In the genomic region with DNA sequence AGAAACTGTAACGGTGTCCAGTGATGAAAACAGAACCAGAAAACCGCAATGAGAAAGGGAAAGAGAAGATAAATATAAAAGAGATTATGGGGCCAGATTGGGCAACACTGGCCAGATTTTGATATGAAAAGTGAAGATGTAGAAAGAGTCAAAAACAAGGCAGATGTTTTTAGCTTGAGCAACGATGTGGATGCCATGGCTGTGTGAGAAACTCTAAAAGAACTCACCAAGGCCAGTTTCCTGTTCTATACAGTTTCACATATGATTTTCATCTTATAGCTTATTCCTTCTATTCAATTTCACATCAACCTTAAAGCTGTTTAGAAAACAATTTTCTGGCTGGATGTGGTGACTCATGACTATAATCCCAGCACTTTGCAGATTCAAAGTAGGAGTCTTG, we compare ENCODE assay signal across 26 cellular contexts. TPM values are rescaled to one million over a fixed set of nuclear protein-coding genes. Genes with fewer than 3 reads are reported as not detected.
DNase-seq lines count a peak whose midpoint lies in the region; ATAC-seq and TF ChIP-seq lines count a peak whose summit lies in the region.
"Had no signal": no experiment of that assay in that cellular context is flagged by ENCODE, and none has a peak within 500 bp of the region (broad histone marks: within the 10 kb centered on the region; RNA-seq: fewer than 3 reads in every experiment).

No MANE protein-coding gene starts in this region.

- no peaks in the 10 kb centered on the region for H3K79me1 ChIP-seq in IMR-90 (ENCODE audit: low read depth in 1 of 2, low read length in 2 of 2)

- 95% methylated on average over 2 of the region's 3 CpGs; no CpG with 5 or more reads in 1 of the 2 experiments for WGBS in IMR-90 (ENCODE audit: extremely low coverage in 2 of 2, insufficient read length in 1 of 2), 2 experiments

- no peak overlapping the region for H2BK120ac ChIP-seq in IMR-90 (ENCODE audit: low read depth, low read length)

- no peak overlapping the region for H3K27ac ChIP-seq in IMR-90 (ENCODE audit: insufficient read depth, low read length)
- H3K27ac ChIP-seq: 22Rv1, A549, BLaER1 had no signal

- H3K14ac ChIP-seq in IMR-90 (replicated peaks; ENCODE audit: low read depth, low read length): no peak overlapping the region

- CTCF ChIA-PET in IMR-90 (lab: Yijun Ruan, JAX): interaction anchor here (0.6 kb wide), 1 partner anchor 60 kb away, joined by 3 read pairs; no protein-coding TSS in a partner anchor

- H3K9me3 Mint-ChIP-seq in activated T-cell treated with anti-CD3 and anti-CD28 coated beads, Interleukin-2, amount 50 U/mL, for 72 hours: no peaks in the 10 kb centered on the region
- H3K9me3 Mint-ChIP-seq in activated T-cell treated with anti-CD3 and anti-CD28 coated beads, Interleukin-2, amount 50 U/mL, for 24 hours: no peaks in the 10 kb centered on the region
- H3K9me3 Mint-ChIP-seq: CD4-positive, CD25-positive, alpha-beta regulatory T cell had no signal

- BruUV-seq in IMR-90 (replicated peaks; lab: Mats Ljungman, UMichigan): no TSS peak

- H3K9me3 ChIP-seq in IMR-90 (ENCODE audit: control insufficient read depth, insufficient read depth, low read length): no peaks in the 10 kb centered on the region
- H3K9me3 ChIP-seq: A549, BE2C, BLaER1 had no signal

- H3K9me1 ChIP-seq in IMR-90 (ENCODE audit: insufficient read depth, low read length): peaks cover 2% of the 10 kb centered on the region; the same call in 1 of the 2 replicates

- no peak overlapping the region for H4K91ac ChIP-seq in IMR-90 (ENCODE audit: insufficient read depth, low read depth, low read length)

- peak overlapping the region; percentile 22 for H3K27ac Mint-ChIP-seq in activated T-cell treated with anti-CD3 and anti-CD28 coated beads, Interleukin-2, amount 50 U/mL, for 72 hours
- no peak overlapping the region for H3K27ac Mint-ChIP-seq in activated T-cell treated with anti-CD3 and anti-CD28 coated beads, Interleukin-2, amount 50 U/mL, for 24 hours
- H3K27ac Mint-ChIP-seq: CD14-positive monocyte; CD4-positive, alpha-beta memory T cell; CD4-positive, CD25-positive, alpha-beta regulatory T cell; CD8-positive, alpha-beta memory T cell had no signal

- TF ChIP-seq POLR2A in IMR-90 (IDR thresholded peaks at IDR 0.05; ENCODE audit: low read depth, low read length): no peak

- H2BK5ac ChIP-seq in IMR-90 (ENCODE audit: low read depth, low read length, poor library complexity, severe bottlenecking): no peak overlapping the region

- POLR2A ChIA-PET in IMR-90 (lab: Charles Lee; ENCODE audit: unreplicated experiment): no interaction called here

- no peaks in the 10 kb centered on the region for H3K36me3 Mint-ChIP-seq in activated T-cell treated with anti-CD3 and anti-CD28 coated beads, Interleukin-2, amount 50 U/mL, for 72 hours (ENCODE audit: insufficient read depth in 2 of 2)
- H3K36me3 Mint-ChIP-seq in activated T-cell treated with anti-CD3 and anti-CD28 coated beads, Interleukin-2, amount 50 U/mL, for 24 hours (ENCODE audit: low read depth): no peaks in the 10 kb centered on the region
- H3K36me3 Mint-ChIP-seq: CD14-positive monocyte; CD4-positive, alpha-beta memory T cell; CD4-positive, CD25-positive, alpha-beta regulatory T cell; CD8-positive, alpha-beta memory T cell had no signal

- H2AK9ac ChIP-seq in IMR-90 (replicated peaks; ENCODE audit: low read depth, low read length, poor library complexity): no peak overlapping the region

- no peak overlapping the region for H2AFZ ChIP-seq in IMR-90 (replicated peaks; ENCODE audit: low read length, poor library complexity)

- H4K5ac ChIP-seq in IMR-90 (ENCODE audit: low read depth, low read length): no peak overlapping the region

- intact Hi-C loops in IMR-90 (cut with micrococcal nuclease): no loop called here

- no peak overlapping the region for H3K4me3 ChIP-seq in IMR-90 (ENCODE audit: insufficient read depth, low read depth, low read length)
- H3K4me3 ChIP-seq: A549, BLaER1, GM12878 had no signal

- no peak overlapping the region for H2AK5ac ChIP-seq in IMR-90 (ENCODE audit: low read depth, low read length)

- H3K27me3 Mint-ChIP-seq in activated T-cell treated with anti-CD3 and anti-CD28 coated beads, Interleukin-2, amount 50 U/mL, for 72 hours (ENCODE audit: low read depth): no peaks in the 10 kb centered on the region
- peaks cover 5% of the 10 kb centered on the region for H3K27me3 Mint-ChIP-seq in activated T-cell treated with anti-CD3 and anti-CD28 coated beads, Interleukin-2, amount 50 U/mL, for 24 hours

- H3K27me3 ChIP-seq in IMR-90 (ENCODE audit: control insufficient read depth, insufficient read depth, low read length): no peaks in the 10 kb centered on the region
- H3K27me3 ChIP-seq: BE2C, BLaER1 had no signal

- no peaks in the 10 kb centered on the region for H3K4me1 Mint-ChIP-seq in activated T-cell treated with anti-CD3 and anti-CD28 coated beads, Interleukin-2, amount 50 U/mL, for 72 hours (ENCODE audit: low read depth)
- no peaks in the 10 kb centered on the region for H3K4me1 Mint-ChIP-seq in activated T-cell treated with anti-CD3 and anti-CD28 coated beads, Interleukin-2, amount 50 U/mL, for 24 hours (ENCODE audit: low read depth)
- H3K4me1 Mint-ChIP-seq: CD14-positive monocyte; CD4-positive, alpha-beta memory T cell; CD4-positive, CD25-positive, alpha-beta regulatory T cell; CD8-positive, alpha-beta memory T cell had no signal

- H3K4me3 Mint-ChIP-seq in activated T-cell treated with anti-CD3 and anti-CD28 coated beads, Interleukin-2, amount 50 U/mL, for 72 hours: no peak overlapping the region
- H3K4me3 Mint-ChIP-seq in activated T-cell treated with anti-CD3 and anti-CD28 coated beads, Interleukin-2, amount 50 U/mL, for 24 hours: no peak overlapping the region
- H3K4me3 Mint-ChIP-seq: CD14-positive monocyte; CD4-positive, alpha-beta memory T cell; CD4-positive, CD25-positive, alpha-beta regulatory T cell; CD8-positive, alpha-beta memory T cell had no signal

- no peak for TF ChIP-seq CTCF in IMR-90 (conservative IDR thresholded peaks at IDR 0.05; ENCODE audit: low read depth, low read length)

- ATAC-seq in activated T-cell treated with anti-CD3 and anti-CD28 coated beads, Interleukin-2, amount 50 U/mL, for 72 hours (replicated peaks in 1 of 2): no peak
- ATAC-seq in IMR-90 (ENCODE audit: low read depth): no peak
- no peak for ATAC-seq in GM21825 (IDR thresholded peaks at IDR 0.05; ENCODE audit: unreplicated experiment)
- ATAC-seq in GM18907 (IDR thresholded peaks at IDR 0.05; ENCODE audit: unreplicated experiment): no peak
- ATAC-seq: A549, GM12878 had no signal

- H3K4ac ChIP-seq in IMR-90 (ENCODE audit: low read depth, low read length): no peak overlapping the region

- H3K4me1 ChIP-seq in IMR-90 (ENCODE audit: control insufficient read depth, insufficient read depth, low read length): no peaks in the 10 kb centered on the region
- H3K4me1 ChIP-seq: A549, BE2C had no signal

- H3K56ac ChIP-seq in IMR-90 (ENCODE audit: extremely low read depth, insufficient read depth, low read length): no peak overlapping the region

- H4K8ac ChIP-seq in IMR-90 (ENCODE audit: low read depth in 2 of 2, low read length in 2 of 2): no peak overlapping the region

- H4K20me1 ChIP-seq in IMR-90 (ENCODE audit: insufficient read depth, low read length): no peaks in the 10 kb centered on the region
- H4K20me1 ChIP-seq: BLaER1 had no signal

- DNase-seq in activated T-cell treated with anti-CD3 and anti-CD28 coated beads, Interleukin-2, amount 50 U/mL, for 72 hours: no peak
- DNase-seq in activated T-cell treated with anti-CD3 and anti-CD28 coated beads, Interleukin-2, amount 50 U/mL, for 24 hours: no peak
- peak; percentile 3 for DNase-seq in IMR-90
- DNase-seq in amniotic epithelial cell (ENCODE audit: low read depth): peak; percentile 17
- peak; percentile 27 for DNase-seq in fibroblast of peridontal ligament (ENCODE audit: extremely low read depth)
- no peak for DNase-seq in NCI-H226
- DNase-seq: BE2C; C1 segment of cervical spinal cord; CD4-positive, CD25-positive, alpha-beta regulatory T cell; CD8-positive, alpha-beta memory T cell; COR-L47; DMS 273 treated with DMSO at 0.1 percent for 48 hours; DMS153; DMS53; DMS79; DND-41; EL; GDM1 had no signal

- H3K23ac ChIP-seq in IMR-90 (ENCODE audit: low read depth, low read length): no peak overlapping the region

- H2BK15ac ChIP-seq in IMR-90 (ENCODE audit: low read depth, low read length): no peak overlapping the region

- dilution Hi-C loops in IMR-90 (cut with HindIII; ENCODE audit: low sequenced_read_pairs, unreplicated experiment): no loop called here

- H3K18ac ChIP-seq in IMR-90 (ENCODE audit: low read depth, low read length): no peak overlapping the region

- in situ Hi-C loops in IMR-90 (cut with MboI; ENCODE audit: low sequenced_read_pairs): no loop called here

- H3K9ac ChIP-seq in IMR-90 (ENCODE audit: low read depth, low read length): no peak overlapping the region
- H3K9ac ChIP-seq: BLaER1 had no signal

- H3K36me3 ChIP-seq in IMR-90 (ENCODE audit: control insufficient read depth, insufficient read depth, low read length): no peaks in the 10 kb centered on the region
- H3K36me3 ChIP-seq: BE2C, BLaER1 had no signal

- no peak overlapping the region for H3K4me2 ChIP-seq in IMR-90 (ENCODE audit: low read depth, low read length)
- H3K4me2 ChIP-seq: A549, BLaER1 had no signal

- H2BK20ac ChIP-seq in IMR-90 (ENCODE audit: low read depth, low read length): no peak overlapping the region

- no peak for TF ChIP-seq RAD21 in IMR-90 (IDR thresholded peaks at IDR 0.05; ENCODE audit: low read length)

TF ChIP-seq in IMR-90, 13 proteins besides CTCF, POLR2A, EP300 and RAD21 (continues in another document):
- TF ChIP-seq BHLHE40 (IDR thresholded peaks at IDR 0.05; ENCODE audit: low read depth, low read length) (no peak), NFE2L2 (IDR thresholded peaks at IDR 0.05; ENCODE audit: low read depth, low read length) (no peak), FOS (IDR thresholded peaks at IDR 0.05; ENCODE audit: low read depth, low read length) (no peak), MAFK (IDR thresholded peaks at IDR 0.05; ENCODE audit: low read depth, low read length) (no peak), SMC3 (IDR thresholded peaks at IDR 0.05; ENCODE audit: low read depth, low read length) (no peak)
- TF ChIP-seq, protein P1, sequence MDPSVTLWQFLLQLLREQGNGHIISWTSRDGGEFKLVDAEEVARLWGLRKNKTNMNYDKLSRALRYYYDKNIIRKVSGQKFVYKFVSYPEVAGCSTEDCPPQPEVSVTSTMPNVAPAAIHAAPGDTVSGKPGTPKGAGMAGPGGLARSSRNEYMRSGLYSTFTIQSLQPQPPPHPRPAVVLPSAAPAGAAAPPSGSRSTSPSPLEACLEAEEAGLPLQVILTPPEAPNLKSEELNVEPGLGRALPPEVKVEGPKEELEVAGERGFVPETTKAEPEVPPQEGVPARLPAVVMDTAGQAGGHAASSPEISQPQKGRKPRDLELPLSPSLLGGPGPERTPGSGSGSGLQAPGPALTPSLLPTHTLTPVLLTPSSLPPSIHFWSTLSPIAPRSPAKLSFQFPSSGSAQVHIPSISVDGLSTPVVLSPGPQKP (IDR thresholded peaks at IDR 0.05; ENCODE audit: borderline replicate concordance, low read depth, low read length): no peak

RNA-seq across cellular contexts. Expression of a gene that starts 36.3 kb away (rescaled TPM):
- 10 to 100 TPM; 35.8 to 39.0 TPM for total RNA-seq in activated T-cell treated with anti-CD3 and anti-CD28 coated beads, Interleukin-2, amount 50 U/mL, for 72 hours
- total RNA-seq in IMR-90 (2012; rRNA removed): 18.6 and 22.5 TPM in 2 replicates
- polyA plus RNA-seq in IMR-90 (2012; rRNA removed): 5.4 and 7.2 TPM in 2 replicates
- polyA plus RNA-seq in IMR-90 (2012; cell fraction: cytosol; rRNA removed): 1.7 and 3.9 TPM in 2 replicates
- 0.94 and 2.2 TPM in 2 replicates for polyA plus RNA-seq in IMR-90 (2012; cell fraction: nucleus; rRNA removed; ENCODE audit: low replicate concordance)

Comparison
In these comparisons a context has a peak if more than half of its experiments do, and no peak if none do; other contexts are left out.
1. DNase-seq: peak in IMR-90 (single experiment), amniotic epithelial cell (single experiment) and fibroblast of peridontal ligament (single experiment); none in activated T-cell treated with anti-CD3 and anti-CD28 coated beads, Interleukin-2, amount 50 U/mL, for 72 hours (0 of 2), activated T-cell treated with anti-CD3 and anti-CD28 coated beads, Interleukin-2, amount 50 U/mL, for 24 hours (single experiment) and NCI-H226 (single experiment).